ENCODE assay signal across 27 cellular contexts in the genomic region with DNA sequence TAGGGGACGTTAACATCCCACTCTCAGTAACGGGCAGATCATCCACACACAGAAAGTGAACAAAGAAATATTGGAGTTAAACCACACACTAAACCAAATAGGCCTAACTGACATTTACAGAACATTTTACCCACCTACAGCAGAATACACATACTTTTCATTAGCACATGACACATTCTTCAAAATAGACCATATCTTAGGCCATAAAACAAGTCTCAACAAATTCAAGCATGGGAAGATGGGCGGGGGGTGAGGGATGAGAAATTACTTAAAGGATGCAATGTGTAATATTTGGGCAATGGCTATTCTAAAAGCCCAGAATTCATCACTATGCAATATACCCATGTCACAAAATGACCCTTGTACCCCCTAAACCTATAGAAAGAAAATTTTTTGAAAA.
DNase-seq lines count a peak whose midpoint lies in the region; ATAC-seq, FAIRE-seq and TF ChIP-seq lines count a peak whose summit lies in the region.
"Had no signal": no experiment of that assay in that cellular context is flagged by ENCODE, and none has a peak within 500 bp of the region (broad histone marks: within the 10 kb centered on the region; RNA-seq: fewer than 3 reads in every experiment).

No MANE protein-coding gene starts in this region.

- no peaks in the 10 kb centered on the region for H3K36me3 ChIP-seq in bronchial epithelial cell (ENCODE audit: control insufficient read depth, insufficient read depth, low read length)
- H3K36me3 ChIP-seq: BE2C, BLaER1 had no signal

- ATAC-seq in foreskin keratinocyte (peak; percentile 65), GM18868 (IDR thresholded peaks at IDR 0.05; ENCODE audit: unreplicated experiment) (no peak)
- ATAC-seq: GM12878 had no signal

- H3K27me3 ChIP-seq in bronchial epithelial cell (ENCODE audit: control insufficient read depth, insufficient read depth, low read length) (no peaks in the 10 kb centered on the region), foreskin keratinocyte (no peaks in the 10 kb centered on the region)
- H3K27me3 ChIP-seq: BE2C, BLaER1 had no signal

- no peak overlapping the region for H3K27ac ChIP-seq in RWPE1
- no peak overlapping the region for H3K27ac ChIP-seq in foreskin keratinocyte
- H3K27ac ChIP-seq: BLaER1 had no signal

- POLR2A ChIA-PET in RWPE1 (lab: Yijun Ruan, JAX; ENCODE audit: low non-redundant PET): no interaction called here

- DNase-seq in HTR-8/SVneo (ENCODE audit: insufficient read length, low spot score) (no peak), RWPE1 (ENCODE audit: low spot score) (peak; percentile 20), bronchial epithelial cell (ENCODE audit: low read depth) (peak; percentile 84), foreskin keratinocyte (peak; percentile 54 to 80), erythroblast (lab: John Stamatoyannopoulos, UW) (no peak), germinal center (ENCODE audit: low spot score) (no peak)
- DNase-seq: 8988T; ACHN; BE2C; C1 segment of cervical spinal cord; CD4-positive, alpha-beta memory T cell; CD4-positive, CD25-positive, alpha-beta regulatory T cell; CD8-positive, alpha-beta memory T cell; COR-L47; DMS 273 treated with DMSO at 0.1 percent for 48 hours; DMS153; DMS53; DMS79; DND-41; EL; GDM1 had no signal

- FAIRE-seq in HTR-8/SVneo (lab: Jason Lieb, UNC) (peak; percentile 26), bronchial epithelial cell (lab: Jason Lieb, UNC) (no peak)
- FAIRE-seq: GM12878, GM12892, GM18507, GM19239 had no signal

- no peak for TF ChIP-seq POLR2A in erythroblast (IDR thresholded peaks at IDR 0.05; ENCODE audit: low read length)

- H3K4me3 ChIP-seq in bronchial epithelial cell (ENCODE audit: low read depth, low read length): no peak overlapping the region
- H3K4me3 ChIP-seq: BLaER1, GM12878 had no signal

- CTCF ChIA-PET in RWPE1 (lab: Yijun Ruan, JAX): no interaction called here

- TF ChIP-seq CTCF in RWPE1 (conservative IDR thresholded peaks at IDR 0.05; ENCODE audit: low read depth) (no peak), bronchial epithelial cell (IDR thresholded peaks at IDR 0.05; ENCODE audit: insufficient read depth, low read length, severe bottlenecking) (no peak), foreskin keratinocyte (conservative IDR thresholded peaks at IDR 0.05) (no peak)

- peaks cover 21% of the 10 kb centered on the region for H3K4me1 ChIP-seq in foreskin keratinocyte
- H3K4me1 ChIP-seq: BE2C, BLaER1 had no signal

Comparison
In these comparisons a context has a peak if more than half of its experiments do, and no peak if none do; other contexts are left out.
1. DNase-seq: peak in RWPE1 (single experiment), bronchial epithelial cell (single experiment) and foreskin keratinocyte (2 of 2); none in HTR-8/SVneo (single experiment), erythroblast (0 of 2) and germinal center (single experiment).